Comparison of ENCODE assay signal across 8 cellular contexts in genomic region chr12:107607464-107608392, GRCh38.
DNase-seq lines count a peak whose midpoint lies in the region; ATAC-seq and TF ChIP-seq lines count a peak whose summit lies in the region.

No MANE protein-coding gene starts in this region.

- no peaks in the 10 kb centered on the region for H3K4me1 ChIP-seq in Peyer's patch

- H3K9me3 ChIP-seq in Peyer's patch: no peaks in the 10 kb centered on the region

- TF ChIP-seq CTCF in GM10266 (IDR thresholded peaks at IDR 0.05; ENCODE audit: control insufficient read depth, insufficient read depth, low read depth, missing control alignments) (peak; percentile 90), Peyer's patch (IDR thresholded peaks at IDR 0.05) (peak; percentile 59 to 91 (median 86))

- TF ChIP-seq POLR2A in Peyer's patch (IDR thresholded peaks at IDR 0.05): no peak

- H3K27me3 ChIP-seq in Peyer's patch: no peaks in the 10 kb centered on the region

- H3K27me3 Mint-ChIP-seq in natural killer cell treated with Interleukin-12 subunit alpha and Interleukin-12 subunit beta and Interleukin-15 and Interleukin-18, amount 100 ng/mL, for 72 hours: no peaks in the 10 kb centered on the region
- H3K27me3 Mint-ChIP-seq in stimulated activated memory B cell treated with anti-CD40 and anti-IgM and Interleukin-4, amounts not matched to agents 10 μg/mL and 1 μg/mL and 100 μg/mL, for 72 hours: peaks cover 8% of the 10 kb centered on the region

- no peak overlapping the region for H3K27ac ChIP-seq in Peyer's patch

- no peaks in the 10 kb centered on the region for H3K9me3 Mint-ChIP-seq in natural killer cell treated with Interleukin-12 subunit alpha and Interleukin-12 subunit beta and Interleukin-15 and Interleukin-18, amount 100 ng/mL, for 72 hours
- H3K9me3 Mint-ChIP-seq in stimulated activated memory B cell treated with anti-CD40 and anti-IgM and Interleukin-4, amounts not matched to agents 10 μg/mL and 1 μg/mL and 100 μg/mL, for 72 hours: no peaks in the 10 kb centered on the region

- H3K36me3 Mint-ChIP-seq in natural killer cell treated with Interleukin-12 subunit alpha and Interleukin-12 subunit beta and Interleukin-15 and Interleukin-18, amount 100 ng/mL, for 72 hours: no peaks in the 10 kb centered on the region
- H3K36me3 Mint-ChIP-seq in stimulated activated memory B cell treated with anti-CD40 and anti-IgM and Interleukin-4, amounts not matched to agents 10 μg/mL and 1 μg/mL and 100 μg/mL, for 72 hours: no peaks in the 10 kb centered on the region

- DNase-seq in GM10266 (ENCODE audit: extremely low spot score): peak; percentile 74
- peak; percentile 63 for DNase-seq in LHCN-M2 (ENCODE audit: low read depth)
- peak; percentile 75 to 93 (median 84) for DNase-seq in Peyer's patch
- peak; percentile 83 for DNase-seq in activated T-cell treated with anti-CD3 and anti-CD28 coated beads, Interleukin-2, amount 50 U/mL, for 48 hours
- DNase-seq in fibroblast of gingiva (ENCODE audit: low read depth): peak; percentile 56
- DNase-seq in natural killer cell treated with Interleukin-12 subunit alpha and Interleukin-12 subunit beta and Interleukin-15 and Interleukin-18, amount 100 ng/mL, for 72 hours (ENCODE audit: low spot score): peak; percentile 83

- H3K4me3 ChIP-seq in Peyer's patch: no peak overlapping the region

- H3K4me3 Mint-ChIP-seq in natural killer cell treated with Interleukin-12 subunit alpha and Interleukin-12 subunit beta and Interleukin-15 and Interleukin-18, amount 100 ng/mL, for 72 hours: no peak overlapping the region
- H3K4me3 Mint-ChIP-seq in stimulated activated memory B cell treated with anti-CD40 and anti-IgM and Interleukin-4, amounts not matched to agents 10 μg/mL and 1 μg/mL and 100 μg/mL, for 72 hours: no peak overlapping the region

- peak; percentile 71 to 76 for ATAC-seq in natural killer cell treated with Interleukin-12 subunit alpha and Interleukin-12 subunit beta and Interleukin-15 and Interleukin-18, amount 100 ng/mL, for 72 hours
- peak; percentile 60 for ATAC-seq in stimulated activated memory B cell treated with anti-CD40 and anti-IgM and Interleukin-4, amounts not matched to agents 10 μg/mL and 1 μg/mL and 100 μg/mL, for 72 hours
- no peak for ATAC-seq in GM21360 (IDR thresholded peaks at IDR 0.05; ENCODE audit: unreplicated experiment)

- no peaks in the 10 kb centered on the region for H3K36me3 ChIP-seq in Peyer's patch

- no peaks in the 10 kb centered on the region for H3K4me1 Mint-ChIP-seq in natural killer cell treated with Interleukin-12 subunit alpha and Interleukin-12 subunit beta and Interleukin-15 and Interleukin-18, amount 100 ng/mL, for 72 hours (ENCODE audit: low read depth in 2 of 2)
- H3K4me1 Mint-ChIP-seq in stimulated activated memory B cell treated with anti-CD40 and anti-IgM and Interleukin-4, amounts not matched to agents 10 μg/mL and 1 μg/mL and 100 μg/mL, for 72 hours: no peaks in the 10 kb centered on the region

- no peak overlapping the region for H3K27ac Mint-ChIP-seq in natural killer cell treated with Interleukin-12 subunit alpha and Interleukin-12 subunit beta and Interleukin-15 and Interleukin-18, amount 100 ng/mL, for 72 hours
- H3K27ac Mint-ChIP-seq in stimulated activated memory B cell treated with anti-CD40 and anti-IgM and Interleukin-4, amounts not matched to agents 10 μg/mL and 1 μg/mL and 100 μg/mL, for 72 hours: no peak overlapping the region
